26 cellular contexts compared by ENCODE assay signal in genomic region chr1:180301135-180301737, GRCh38.
DNase-seq lines count a peak whose midpoint lies in the region; ATAC-seq and TF ChIP-seq lines count a peak whose summit lies in the region.
"Had no signal": no experiment of that assay in that cellular context is flagged by ENCODE, and none has a peak within 500 bp of the region (broad histone marks: within the 10 kb centered on the region; RNA-seq: fewer than 3 reads in every experiment).

No MANE protein-coding gene starts in this region.

- H3K27me3 Mint-ChIP-seq in activated naive CD8-positive, alpha-beta T cell treated with anti-CD3 and anti-CD28 coated beads, Interleukin-2, amount 50 U/mL, for 24 hours, result no peaks in the 10 kb centered on the region
- no peaks in the 10 kb centered on the region for H3K27me3 Mint-ChIP-seq in activated naive CD8-positive, alpha-beta T cell treated with anti-CD3 and anti-CD28 coated beads for 36 hours
- H3K27me3 Mint-ChIP-seq: activated CD4-positive, alpha-beta memory T cell treated with anti-CD3 and anti-CD28 coated beads, Interleukin-2, amount 10 ng/mL, durations not matched to agents 7 days and 5 days; natural killer cell treated with Interleukin-12 subunit alpha and Interleukin-12 subunit beta and Interleukin-15 and Interleukin-18, amount 100 ng/mL, for 72 hours had no signal

- peaks cover under 1% of the 10 kb centered on the region for H3K9me3 Mint-ChIP-seq in activated naive CD8-positive, alpha-beta T cell treated with anti-CD3 and anti-CD28 coated beads, Interleukin-2, amount 50 U/mL, for 24 hours
- peaks cover 3% of the 10 kb centered on the region for H3K9me3 Mint-ChIP-seq in activated naive CD8-positive, alpha-beta T cell treated with anti-CD3 and anti-CD28 coated beads for 36 hours
- H3K9me3 Mint-ChIP-seq in stimulated activated effector memory CD8-positive, alpha-beta T cell treated with anti-CD3 and anti-CD28 coated beads, Interleukin-12 subunit alpha, Interleukin-12 subunit beta, amount 100 ng/mL, for 72 hours, result peaks cover under 1% of the 10 kb centered on the region

- H3K4me3 Mint-ChIP-seq in activated naive CD8-positive, alpha-beta T cell treated with anti-CD3 and anti-CD28 coated beads, Interleukin-2, amount 50 U/mL, for 24 hours, result no peak overlapping the region
- H3K4me3 Mint-ChIP-seq in activated naive CD8-positive, alpha-beta T cell treated with anti-CD3 and anti-CD28 coated beads for 36 hours, result no peak overlapping the region
- no peak overlapping the region for H3K4me3 Mint-ChIP-seq in stimulated activated effector memory CD8-positive, alpha-beta T cell treated with anti-CD3 and anti-CD28 coated beads, Interleukin-12 subunit alpha, Interleukin-12 subunit beta, amount 100 ng/mL, for 72 hours
- H3K4me3 Mint-ChIP-seq: activated CD4-positive, alpha-beta memory T cell treated with anti-CD3 and anti-CD28 coated beads, Interleukin-2, amount 10 ng/mL, durations not matched to agents 7 days and 5 days; endodermal cell; natural killer cell treated with Interleukin-12 subunit alpha and Interleukin-12 subunit beta and Interleukin-15 and Interleukin-18, amount 100 ng/mL, for 72 hours had no signal

- peaks cover 12% of the 10 kb centered on the region for H3K36me3 Mint-ChIP-seq in activated naive CD8-positive, alpha-beta T cell treated with anti-CD3 and anti-CD28 coated beads, Interleukin-2, amount 50 U/mL, for 24 hours (ENCODE audit: low read depth)
- peaks cover 22% of the 10 kb centered on the region for H3K36me3 Mint-ChIP-seq in activated naive CD8-positive, alpha-beta T cell treated with anti-CD3 and anti-CD28 coated beads for 36 hours
- H3K36me3 Mint-ChIP-seq in stimulated activated effector memory CD8-positive, alpha-beta T cell treated with anti-CD3 and anti-CD28 coated beads, Interleukin-12 subunit alpha, Interleukin-12 subunit beta, amount 100 ng/mL, for 72 hours, result no peaks in the 10 kb centered on the region
- H3K36me3 Mint-ChIP-seq: natural killer cell treated with Interleukin-12 subunit alpha and Interleukin-12 subunit beta and Interleukin-15 and Interleukin-18, amount 100 ng/mL, for 72 hours had no signal

- H3K4me3 ChIP-seq in choroid plexus epithelial cell (ENCODE audit: low read depth, low read length), result no peak overlapping the region
- H3K4me3 ChIP-seq: ascending aorta, left lung, suprapubic skin had no signal

- peak; percentile 28 for ATAC-seq in activated naive CD8-positive, alpha-beta T cell treated with anti-CD3 and anti-CD28 coated beads, Interleukin-2, amount 50 U/mL, for 24 hours
- ATAC-seq in stimulated activated effector memory CD8-positive, alpha-beta T cell treated with anti-CD3 and anti-CD28 coated beads, Interleukin-12 subunit alpha, Interleukin-12 subunit beta, amount 100 ng/mL, for 72 hours, result peak; percentile 56
- ATAC-seq: left lung; natural killer cell treated with Interleukin-12 subunit alpha and Interleukin-12 subunit beta and Interleukin-15 and Interleukin-18, amount 100 ng/mL, for 72 hours; sciatic nerve had no signal

- peaks cover 9% of the 10 kb centered on the region for H3K4me1 Mint-ChIP-seq in activated naive CD8-positive, alpha-beta T cell treated with anti-CD3 and anti-CD28 coated beads, Interleukin-2, amount 50 U/mL, for 24 hours
- H3K4me1 Mint-ChIP-seq in activated naive CD8-positive, alpha-beta T cell treated with anti-CD3 and anti-CD28 coated beads for 36 hours, result peaks cover 8% of the 10 kb centered on the region
- no peaks in the 10 kb centered on the region for H3K4me1 Mint-ChIP-seq in stimulated activated effector memory CD8-positive, alpha-beta T cell treated with anti-CD3 and anti-CD28 coated beads, Interleukin-12 subunit alpha, Interleukin-12 subunit beta, amount 100 ng/mL, for 72 hours
- H3K4me1 Mint-ChIP-seq: endodermal cell had no signal

- TF ChIP-seq CTCF in choroid plexus epithelial cell (conservative IDR thresholded peaks at IDR 0.05; ENCODE audit: low read depth, low read length), result no peak

- H3K27ac Mint-ChIP-seq in activated naive CD8-positive, alpha-beta T cell treated with anti-CD3 and anti-CD28 coated beads, Interleukin-2, amount 50 U/mL, for 24 hours, result no peak overlapping the region
- H3K27ac Mint-ChIP-seq in activated naive CD8-positive, alpha-beta T cell treated with anti-CD3 and anti-CD28 coated beads for 36 hours, result no peak overlapping the region
- no peak overlapping the region for H3K27ac Mint-ChIP-seq in stimulated activated effector memory CD8-positive, alpha-beta T cell treated with anti-CD3 and anti-CD28 coated beads, Interleukin-12 subunit alpha, Interleukin-12 subunit beta, amount 100 ng/mL, for 72 hours
- H3K27ac Mint-ChIP-seq: activated CD4-positive, alpha-beta memory T cell treated with anti-CD3 and anti-CD28 coated beads, Interleukin-2, amount 10 ng/mL, durations not matched to agents 7 days and 5 days; endodermal cell; natural killer cell treated with Interleukin-12 subunit alpha and Interleukin-12 subunit beta and Interleukin-15 and Interleukin-18, amount 100 ng/mL, for 72 hours had no signal

- no peak for DNase-seq in activated naive CD8-positive, alpha-beta T cell treated with anti-CD3 and anti-CD28 coated beads, Interleukin-2, amount 50 U/mL, for 24 hours
- DNase-seq in activated naive CD8-positive, alpha-beta T cell treated with anti-CD3 and anti-CD28 coated beads for 36 hours, result no peak
- DNase-seq in RPMI7951 (ENCODE audit: low read depth), result peak; percentile 14
- DNase-seq in choroid plexus epithelial cell (ENCODE audit: low read depth), result peak; percentile 49
- DNase-seq in stimulated activated effector memory CD8-positive, alpha-beta T cell treated with anti-CD3 and anti-CD28 coated beads, Interleukin-12 subunit alpha, Interleukin-12 subunit beta, amount 100 ng/mL, for 72 hours (ENCODE audit: low spot score in 2 of 2), result no peak
- DNase-seq in GM19238 (ENCODE audit: insufficient read length, low spot score), result no peak
- DNase-seq in activated gamma-delta T cell treated with Interleukin-2 at 50 U/mL for 16 hours, result no peak
- DNase-seq in dermis blood vessel endothelial cell, result no peak
- DNase-seq: activated CD4-positive, alpha-beta memory T cell treated with anti-CD3 and anti-CD28 coated beads, Interleukin-2, amount 10 ng/mL, durations not matched to agents 7 days and 5 days; activated CD4-positive, CD25-positive, alpha-beta regulatory T cell; activated naive CD4-positive, alpha-beta T cell treated with anti-CD3 and anti-CD28 coated beads, Interleukin-2, amount 50 U/mL, for 16 hours; activated T-cell treated with anti-CD3 and anti-CD28 coated beads, Interleukin-2, amount 50 U/mL, for 48 hours; C1 segment of cervical spinal cord; endodermal cell; KBM-7; left lung; midbrain; MV-4-11; NCI-H1694; NCI-H69; stimulated activated CD4-positive, alpha-beta T cell treated with anti-CD3 and anti-CD28 coated beads, Interleukin-15, amount 100 ng/mL, for 24 hours; T-helper 9 cell had no signal

Comparison
In these comparisons a context has a peak if more than half of its experiments do, and no peak if none do; other contexts are left out.
1. DNase-seq: peak in RPMI7951 (single experiment) and choroid plexus epithelial cell (single experiment); none in activated naive CD8-positive, alpha-beta T cell treated with anti-CD3 and anti-CD28 coated beads, Interleukin-2, amount 50 U/mL, for 24 hours (single experiment), activated naive CD8-positive, alpha-beta T cell treated with anti-CD3 and anti-CD28 coated beads for 36 hours (single experiment), stimulated activated effector memory CD8-positive, alpha-beta T cell treated with anti-CD3 and anti-CD28 coated beads, Interleukin-12 subunit alpha, Interleukin-12 subunit beta, amount 100 ng/mL, for 72 hours (0 of 2), GM19238 (single experiment), activated gamma-delta T cell treated with Interleukin-2 at 50 U/mL for 16 hours (single experiment) and dermis blood vessel endothelial cell (single experiment).